1 cellular context compared by ENCODE assay signal in the genomic region with DNA sequence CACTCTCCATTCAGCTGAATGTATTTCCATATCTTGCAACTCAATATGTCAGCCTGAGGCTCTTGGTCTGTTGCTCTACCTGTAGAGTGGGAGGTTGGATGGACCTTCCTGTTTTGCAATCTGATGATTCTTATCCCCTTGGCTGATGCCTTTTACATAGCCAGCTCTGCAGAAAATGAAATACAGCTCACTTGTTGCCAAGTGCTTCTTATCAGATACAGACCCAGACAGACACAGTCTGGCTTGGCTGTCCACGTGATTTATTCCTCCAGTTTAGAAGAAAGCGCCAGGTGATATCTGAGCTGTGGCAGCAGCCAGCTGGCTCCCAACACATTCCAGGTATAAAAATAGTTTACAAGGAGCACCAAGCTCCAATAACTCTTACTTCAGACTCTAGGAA.
TF ChIP-seq lines count a peak whose summit lies in the region.

No MANE protein-coding gene starts in this region.

TF ChIP-seq in GM23338, 12 proteins besides CTCF, POLR2A, EP300 and RAD21 (continued from another document):
- TF ChIP-seq CREB1 (CRISPR knock-in tag; IDR thresholded peaks at IDR 0.05; ENCODE audit: low read depth) (no peak), ZNF114 (CRISPR knock-in tag; IDR thresholded peaks at IDR 0.05) (no peak), STAT1 (IDR thresholded peaks at IDR 0.05; ENCODE audit: unreplicated experiment) (no peak), POLR2AphosphoS5 (IDR thresholded peaks at IDR 0.05; ENCODE audit: low read depth) (no peak)
- TF ChIP-seq, protein P1, sequence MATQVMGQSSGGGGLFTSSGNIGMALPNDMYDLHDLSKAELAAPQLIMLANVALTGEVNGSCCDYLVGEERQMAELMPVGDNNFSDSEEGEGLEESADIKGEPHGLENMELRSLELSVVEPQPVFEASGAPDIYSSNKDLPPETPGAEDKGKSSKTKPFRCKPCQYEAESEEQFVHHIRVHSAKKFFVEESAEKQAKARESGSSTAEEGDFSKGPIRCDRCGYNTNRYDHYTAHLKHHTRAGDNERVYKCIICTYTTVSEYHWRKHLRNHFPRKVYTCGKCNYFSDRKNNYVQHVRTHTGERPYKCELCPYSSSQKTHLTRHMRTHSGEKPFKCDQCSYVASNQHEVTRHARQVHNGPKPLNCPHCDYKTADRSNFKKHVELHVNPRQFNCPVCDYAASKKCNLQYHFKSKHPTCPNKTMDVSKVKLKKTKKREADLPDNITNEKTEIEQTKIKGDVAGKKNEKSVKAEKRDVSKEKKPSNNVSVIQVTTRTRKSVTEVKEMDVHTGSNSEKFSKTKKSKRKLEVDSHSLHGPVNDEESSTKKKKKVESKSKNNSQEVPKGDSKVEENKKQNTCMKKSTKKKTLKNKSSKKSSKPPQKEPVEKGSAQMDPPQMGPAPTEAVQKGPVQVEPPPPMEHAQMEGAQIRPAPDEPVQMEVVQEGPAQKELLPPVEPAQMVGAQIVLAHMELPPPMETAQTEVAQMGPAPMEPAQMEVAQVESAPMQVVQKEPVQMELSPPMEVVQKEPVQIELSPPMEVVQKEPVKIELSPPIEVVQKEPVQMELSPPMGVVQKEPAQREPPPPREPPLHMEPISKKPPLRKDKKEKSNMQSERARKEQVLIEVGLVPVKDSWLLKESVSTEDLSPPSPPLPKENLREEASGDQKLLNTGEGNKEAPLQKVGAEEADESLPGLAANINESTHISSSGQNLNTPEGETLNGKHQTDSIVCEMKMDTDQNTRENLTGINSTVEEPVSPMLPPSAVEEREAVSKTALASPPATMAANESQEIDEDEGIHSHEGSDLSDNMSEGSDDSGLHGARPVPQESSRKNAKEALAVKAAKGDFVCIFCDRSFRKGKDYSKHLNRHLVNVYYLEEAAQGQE (IDR thresholded peaks at IDR 0.05; ENCODE audit: unreplicated experiment), result no peak
- TF ChIP-seq, protein P2, sequence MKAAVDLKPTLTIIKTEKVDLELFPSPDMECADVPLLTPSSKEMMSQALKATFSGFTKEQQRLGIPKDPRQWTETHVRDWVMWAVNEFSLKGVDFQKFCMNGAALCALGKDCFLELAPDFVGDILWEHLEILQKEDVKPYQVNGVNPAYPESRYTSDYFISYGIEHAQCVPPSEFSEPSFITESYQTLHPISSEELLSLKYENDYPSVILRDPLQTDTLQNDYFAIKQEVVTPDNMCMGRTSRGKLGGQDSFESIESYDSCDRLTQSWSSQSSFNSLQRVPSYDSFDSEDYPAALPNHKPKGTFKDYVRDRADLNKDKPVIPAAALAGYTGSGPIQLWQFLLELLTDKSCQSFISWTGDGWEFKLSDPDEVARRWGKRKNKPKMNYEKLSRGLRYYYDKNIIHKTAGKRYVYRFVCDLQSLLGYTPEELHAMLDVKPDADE (IDR thresholded peaks at IDR 0.05), result no peak
TF ChIP-seq in GM23338: peak in this region for 0.
